ENCODE assay signal across 11 cellular contexts in the genomic region with DNA sequence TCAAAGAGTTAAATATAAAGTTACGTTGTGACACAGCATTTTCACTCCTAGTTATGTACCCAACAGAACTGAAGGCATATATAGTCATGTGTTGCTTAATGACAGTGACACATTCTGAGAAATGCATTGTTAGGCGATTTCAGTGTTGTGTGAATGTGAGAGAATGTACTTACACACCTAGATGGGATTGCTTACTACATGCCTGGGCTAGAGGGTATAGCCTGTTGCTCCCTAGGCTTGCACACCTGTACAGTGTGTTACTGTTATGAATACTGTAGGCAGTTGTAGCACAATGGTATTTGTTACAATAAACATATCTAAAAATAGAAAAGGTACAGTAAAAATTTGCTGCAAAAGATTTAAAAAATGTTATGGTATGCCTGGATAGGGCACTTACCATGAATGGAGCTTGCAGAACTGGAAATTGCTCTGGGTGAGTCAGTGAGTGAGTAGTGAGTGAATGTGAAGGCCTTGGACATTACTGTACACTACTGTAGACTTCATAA.
DNase-seq lines count a peak whose midpoint lies in the region; ATAC-seq and TF ChIP-seq lines count a peak whose summit lies in the region.
"Had no signal": no experiment of that assay in that cellular context is flagged by ENCODE, and none has a peak within 500 bp of the region (broad histone marks: within the 10 kb centered on the region; RNA-seq: fewer than 3 reads in every experiment).

No MANE protein-coding gene starts in this region.

- DNase-seq in CD1c-positive myeloid dendritic cell (ENCODE audit: extremely low spot score) (peak; percentile 56), MG63 (peak; percentile 49), epithelial cell of esophagus (ENCODE audit: low read depth) (peak; percentile 94), DMS153 treated with DMSO at 0.1 percent for 48 hours (lab: John Stamatoyannopoulos, UW; ENCODE audit: unreplicated experiment) (no peak), activated gamma-delta T cell treated with Interleukin-2 at 50 U/mL for 16 hours (no peak), head of caudate nucleus (no peak)
- no peak for DNase-seq in activated CD8-positive, alpha-beta memory T cell treated with anti-CD3 and anti-CD28 coated beads, Interleukin-2, amount 10 ng/mL, durations not matched to agents 7 days and 5 days
- DNase-seq: amygdala; SHP77 treated with DMSO at 0.1 percent for 48 hours; stimulated activated CD4-positive, alpha-beta T cell treated with anti-CD3 and anti-CD28 coated beads, Interleukin-2, amount 100 ng/mL, for 24 hours had no signal

- H3K4me3 ChIP-seq in MG63 (no peak overlapping the region), epithelial cell of esophagus (ENCODE audit: low read length) (no peak overlapping the region)

- peaks cover 3% of the 10 kb centered on the region; the same call in 1 of the 2 replicates for H3K9me3 ChIP-seq in MG63

- peak; percentile 60 for ATAC-seq in GM21528 (IDR thresholded peaks at IDR 0.05; ENCODE audit: low FRiP score, unreplicated experiment)
- ATAC-seq in activated CD8-positive, alpha-beta memory T cell treated with anti-CD3 and anti-CD28 coated beads, Interleukin-2, amount 10 ng/mL, durations not matched to agents 7 days and 5 days = no peak

- CTCF ChIA-PET in activated CD8-positive, alpha-beta memory T cell treated with anti-CD3 and anti-CD28 coated beads, Interleukin-2, amount 10 ng/mL, durations not matched to agents 7 days and 5 days (lab: Charles Lee) = no interaction called here

- TF ChIP-seq CTCF in epithelial cell of esophagus (IDR thresholded peaks at IDR 0.05; ENCODE audit: insufficient read depth, low read depth, low read length, missing control alignments) = no peak

- H3K27ac Mint-ChIP-seq in activated CD8-positive, alpha-beta memory T cell treated with anti-CD3 and anti-CD28 coated beads, Interleukin-2, amount 10 ng/mL, durations not matched to agents 7 days and 5 days = no peak overlapping the region

- H3K9me3 Mint-ChIP-seq in activated CD8-positive, alpha-beta memory T cell treated with anti-CD3 and anti-CD28 coated beads, Interleukin-2, amount 10 ng/mL, durations not matched to agents 7 days and 5 days (ENCODE audit: low read depth) = peaks cover 2% of the 10 kb centered on the region

- H3K36me3 ChIP-seq in MG63 = no peaks in the 10 kb centered on the region

- no peaks in the 10 kb centered on the region for H3K27me3 Mint-ChIP-seq in activated CD8-positive, alpha-beta memory T cell treated with anti-CD3 and anti-CD28 coated beads, Interleukin-2, amount 10 ng/mL, durations not matched to agents 7 days and 5 days

- H3K36me3 Mint-ChIP-seq in activated CD8-positive, alpha-beta memory T cell treated with anti-CD3 and anti-CD28 coated beads, Interleukin-2, amount 10 ng/mL, durations not matched to agents 7 days and 5 days = peaks cover 2% of the 10 kb centered on the region

- intact Hi-C loops in head of caudate nucleus (cut with DNase I) = no loop called here

- no peak overlapping the region for H3K4me3 Mint-ChIP-seq in activated CD8-positive, alpha-beta memory T cell treated with anti-CD3 and anti-CD28 coated beads, Interleukin-2, amount 10 ng/mL, durations not matched to agents 7 days and 5 days

- peaks cover 5% of the 10 kb centered on the region for H3K4me1 Mint-ChIP-seq in activated CD8-positive, alpha-beta memory T cell treated with anti-CD3 and anti-CD28 coated beads, Interleukin-2, amount 10 ng/mL, durations not matched to agents 7 days and 5 days

- no peaks in the 10 kb centered on the region for H3K27me3 ChIP-seq in MG63

Comparison
In these comparisons a context has a peak if more than half of its experiments do, and no peak if none do; other contexts are left out.
1. DNase-seq: peak in CD1c-positive myeloid dendritic cell (single experiment), MG63 (single experiment) and epithelial cell of esophagus (single experiment); none in activated CD8-positive, alpha-beta memory T cell treated with anti-CD3 and anti-CD28 coated beads, Interleukin-2, amount 10 ng/mL, durations not matched to agents 7 days and 5 days (single experiment), DMS153 treated with DMSO at 0.1 percent for 48 hours (single experiment), activated gamma-delta T cell treated with Interleukin-2 at 50 U/mL for 16 hours (single experiment) and head of caudate nucleus (0 of 42).